Comparison of ENCODE assay signal across 37 cellular contexts in genomic region chr14:90962505-90962904, GRCh38.
"Had no signal": no experiment of that assay in that cellular context is flagged by ENCODE, and none has a peak within 500 bp of the region (broad histone marks: within the 10 kb centered on the region; RNA-seq: fewer than 3 reads in every experiment).

No MANE protein-coding gene starts in this region.

- H3K36me3 ChIP-seq: adrenal gland, ascending aorta, brain microvascular endothelial cell, breast epithelium, cardiac muscle cell had no signal

- DNase-seq: activated effector memory CD4-positive, alpha-beta T cell treated with anti-CD3 and anti-CD28 coated beads, Interleukin-2, amount 50 U/mL, for 16 hours; activated effector memory CD4-positive, alpha-beta T cell treated with Interleukin-2 at 50 U/mL for 16 hours; activated gamma-delta T cell; activated gamma-delta T cell treated with Interleukin-2 at 50 U/mL for 16 hours; activated naive CD4-positive, alpha-beta T cell; activated naive CD4-positive, alpha-beta T cell treated with anti-CD3 and anti-CD28 coated beads for 36 hours; activated naive CD4-positive, alpha-beta T cell treated with anti-CD3 and anti-CD28 coated beads, Interleukin-2, amount 10 ng/mL, durations not matched to agents 7 days and 5 days; activated naive CD4-positive, alpha-beta T cell treated with anti-CD3 and anti-CD28 coated beads, Interleukin-2, amount 50 U/mL, for 16 hours; activated naive CD4-positive, alpha-beta T cell treated with Interleukin-2 at 50 U/mL for 16 hours; activated naive CD8-positive, alpha-beta T cell treated with anti-CD3 and anti-CD28 coated beads for 36 hours; activated naive CD8-positive, alpha-beta T cell treated with anti-CD3 and anti-CD28 coated beads, Interleukin-2, amount 10 ng/mL, durations not matched to agents 7 days and 5 days; activated naive CD8-positive, alpha-beta T cell treated with anti-CD3 and anti-CD28 coated beads, Interleukin-2, amount 50 U/mL, for 24 hours; activated T-cell treated with anti-CD3 and anti-CD28 coated beads, Interleukin-2, amount 50 U/mL, for 24 hours; activated T-cell treated with anti-CD3 and anti-CD28 coated beads, Interleukin-2, amount 50 U/mL, for 4 hours; activated T-cell treated with anti-CD3 and anti-CD28 coated beads, Interleukin-2, amount 50 U/mL, for 48 hours; activated T-cell treated with anti-CD3 and anti-CD28 coated beads, Interleukin-2, amount 50 U/mL, for 72 hours; adrenal gland; amniotic stem cell; amygdala; aorta; body of pancreas; brain microvascular endothelial cell; central memory CD4-positive, alpha-beta T cell; cerebellar nuclear complex had no signal

- H3K9me3 ChIP-seq: adrenal gland, body of pancreas had no signal

- H3K4me3 Mint-ChIP-seq: activated naive CD4-positive, alpha-beta T cell treated with anti-CD3 and anti-CD28 coated beads for 36 hours; activated naive CD4-positive, alpha-beta T cell treated with anti-CD3 and anti-CD28 coated beads, Interleukin-2, amount 10 ng/mL, durations not matched to agents 7 days and 5 days; activated naive CD4-positive, alpha-beta T cell treated with anti-CD3 and anti-CD28 coated beads, Interleukin-2, amount 50 U/mL, for 24 hours; activated naive CD8-positive, alpha-beta T cell; activated naive CD8-positive, alpha-beta T cell treated with anti-CD3 and anti-CD28 coated beads for 36 hours; activated naive CD8-positive, alpha-beta T cell treated with anti-CD3 and anti-CD28 coated beads, Interleukin-2, amount 10 ng/mL, durations not matched to agents 7 days and 5 days; activated naive CD8-positive, alpha-beta T cell treated with anti-CD3 and anti-CD28 coated beads, Interleukin-2, amount 50 U/mL, for 24 hours; activated T-cell treated with anti-CD3 and anti-CD28 coated beads, Interleukin-2, amount 50 U/mL, for 24 hours; activated T-cell treated with anti-CD3 and anti-CD28 coated beads, Interleukin-2, amount 50 U/mL, for 4 hours; activated T-cell treated with anti-CD3 and anti-CD28 coated beads, Interleukin-2, amount 50 U/mL, for 72 hours; activated T-helper 1 cell treated with anti-CD3 and anti-CD28 coated beads, Interleukin-12 subunit alpha, Interleukin-12 subunit beta, Interleukin-2, Interleukin-4 antibody, amounts not matched to agents 30 ng/mL and 10 ng/mL and 1 ng/mL, durations not matched to agents 14 hours and 24 hours and 36 hours; activated T-helper 17 cell treated with anti-CD3 and anti-CD28 coated beads, Interleukin-2, amount 50 U/mL, for 72 hours; brain; central memory CD8-positive, alpha-beta T cell had no signal

- ATAC-seq: activated naive CD4-positive, alpha-beta T cell treated with anti-CD3 and anti-CD28 coated beads, Interleukin-2, amount 50 U/mL, for 72 hours; activated naive CD8-positive, alpha-beta T cell treated with anti-CD3 and anti-CD28 coated beads, Interleukin-2, amount 50 U/mL, for 24 hours; activated T-cell treated with anti-CD3 and anti-CD28 coated beads, Interleukin-2, amount 50 U/mL, for 4 hours; activated T-cell treated with anti-CD3 and anti-CD28 coated beads, Interleukin-2, amount 50 U/mL, for 72 hours; activated T-helper 17 cell treated with anti-CD3 and anti-CD28 coated beads, Interleukin-2, amount 50 U/mL, for 72 hours; body of pancreas had no signal

- FAIRE-seq: astrocyte, bronchial epithelial cell had no signal

- H3K9me3 Mint-ChIP-seq: activated naive CD8-positive, alpha-beta T cell treated with anti-CD3 and anti-CD28 coated beads, Interleukin-2, amount 50 U/mL, for 24 hours; activated T-cell treated with anti-CD3 and anti-CD28 coated beads, Interleukin-2, amount 50 U/mL, for 4 hours; activated T-helper 17 cell treated with anti-CD3 and anti-CD28 coated beads, Interleukin-2, amount 50 U/mL, for 72 hours; central memory CD8-positive, alpha-beta T cell had no signal

- H3K4me1 Mint-ChIP-seq: activated naive CD4-positive, alpha-beta T cell treated with anti-CD3 and anti-CD28 coated beads, Interleukin-2, amount 10 ng/mL, durations not matched to agents 7 days and 5 days; brain had no signal

- H3K27me3 Mint-ChIP-seq: activated naive CD4-positive, alpha-beta T cell treated with anti-CD3 and anti-CD28 coated beads, Interleukin-2, amount 10 ng/mL, durations not matched to agents 7 days and 5 days; activated naive CD4-positive, alpha-beta T cell treated with anti-CD3 and anti-CD28 coated beads, Interleukin-2, amount 50 U/mL, for 24 hours; activated naive CD8-positive, alpha-beta T cell; activated naive CD8-positive, alpha-beta T cell treated with anti-CD3 and anti-CD28 coated beads for 36 hours; activated naive CD8-positive, alpha-beta T cell treated with anti-CD3 and anti-CD28 coated beads, Interleukin-2, amount 10 ng/mL, durations not matched to agents 7 days and 5 days; activated naive CD8-positive, alpha-beta T cell treated with anti-CD3 and anti-CD28 coated beads, Interleukin-2, amount 50 U/mL, for 24 hours; activated T-cell treated with anti-CD3 and anti-CD28 coated beads, Interleukin-2, amount 50 U/mL, for 24 hours; activated T-helper 17 cell treated with anti-CD3 and anti-CD28 coated beads, Interleukin-2, amount 50 U/mL, for 72 hours; brain; central memory CD8-positive, alpha-beta T cell had no signal

- H3K27ac ChIP-seq: adrenal gland, ascending aorta, body of pancreas, brain microvascular endothelial cell, breast epithelium, cardiac muscle cell had no signal

- H3K27ac Mint-ChIP-seq: activated naive CD4-positive, alpha-beta T cell treated with anti-CD3 and anti-CD28 coated beads for 36 hours; activated naive CD4-positive, alpha-beta T cell treated with anti-CD3 and anti-CD28 coated beads, Interleukin-2, amount 10 ng/mL, durations not matched to agents 7 days and 5 days; activated naive CD4-positive, alpha-beta T cell treated with anti-CD3 and anti-CD28 coated beads, Interleukin-2, amount 50 U/mL, for 24 hours; activated naive CD4-positive, alpha-beta T cell treated with anti-CD3 and anti-CD28 coated beads, Interleukin-2, amount 50 U/mL, for 72 hours; activated naive CD8-positive, alpha-beta T cell; activated naive CD8-positive, alpha-beta T cell treated with anti-CD3 and anti-CD28 coated beads for 36 hours; activated naive CD8-positive, alpha-beta T cell treated with anti-CD3 and anti-CD28 coated beads, Interleukin-2, amount 10 ng/mL, durations not matched to agents 7 days and 5 days; activated naive CD8-positive, alpha-beta T cell treated with anti-CD3 and anti-CD28 coated beads, Interleukin-2, amount 50 U/mL, for 24 hours; activated T-cell treated with anti-CD3 and anti-CD28 coated beads, Interleukin-2, amount 50 U/mL, for 24 hours; activated T-cell treated with anti-CD3 and anti-CD28 coated beads, Interleukin-2, amount 50 U/mL, for 72 hours; activated T-helper 1 cell treated with anti-CD3 and anti-CD28 coated beads, Interleukin-12 subunit alpha, Interleukin-12 subunit beta, Interleukin-2, Interleukin-4 antibody, amounts not matched to agents 30 ng/mL and 10 ng/mL and 1 ng/mL, durations not matched to agents 14 hours and 24 hours and 36 hours; activated T-helper 17 cell treated with anti-CD3 and anti-CD28 coated beads, Interleukin-2, amount 50 U/mL, for 72 hours; activated T-helper 2 cell treated with anti-CD3 and anti-CD28 coated beads, Interferon-gamma antibody, Interleukin-2, Interleukin-4, amounts not matched to agents 10 μg/mL and 5 μg/mL and 100 μg/mL, durations not matched to agents 14 hours and 24 hours and 36 hours; brain had no signal

- H3K27me3 ChIP-seq: adrenal gland, ascending aorta, body of pancreas, brain microvascular endothelial cell, breast epithelium, cardiac muscle cell had no signal

- H3K4me1 ChIP-seq: adrenal gland, ascending aorta, body of pancreas, breast epithelium had no signal

- H3K4me3 ChIP-seq: adrenal gland, ascending aorta, body of pancreas, breast epithelium, cardiac muscle cell had no signal
